1 cellular context compared by ENCODE assay signal in genomic region chr18:36074435-36074834, GRCh38.
TF ChIP-seq lines count a peak whose summit lies in the region.

No MANE protein-coding gene starts in this region.

TF ChIP-seq in HepG2, 621 proteins besides CTCF, POLR2A, EP300 and RAD21:
- TF ChIP-seq ZNF770 (CRISPR knock-in tag; IDR thresholded peaks at IDR 0.05) = peak; percentile 91
- no peak for TF ChIP-seq KMT2A (CRISPR knock-in tag; IDR thresholded peaks at IDR 0.05)
